In genomic region chr3:64213224-64213893, GRCh38 we compare ENCODE assay signal across 16 cellular contexts. TPM values are rescaled to one million over a fixed set of nuclear protein-coding genes. Genes with fewer than 3 reads are reported as not detected.
DNase-seq lines count a peak whose midpoint lies in the region; ATAC-seq, FAIRE-seq and TF ChIP-seq lines count a peak whose summit lies in the region.
"Had no signal": no experiment of that assay in that cellular context is flagged by ENCODE, and none has a peak within 500 bp of the region (broad histone marks: within the 10 kb centered on the region; RNA-seq: fewer than 3 reads in every experiment).

No MANE protein-coding gene starts in this region.

- H3K4me2 ChIP-seq in BLaER1 treated with 17β-estradiol and CSF1 and Interleukin-3, amounts not matched to agents 10 nM and 100 nM: peak overlapping the region; percentile 52 to 87 (median 72)
- peak overlapping the region; percentile 58 for H3K4me2 ChIP-seq in keratinocyte (ENCODE audit: control insufficient read depth, extremely low read depth, insufficient read depth, low read depth, low read length)
- H3K4me2 ChIP-seq: PC-9 had no signal

- dilution Hi-C loops in keratinocyte (cut with MboI; ENCODE audit: extremely low pct_ligation_motif_present, low sequenced_read_pairs): no loop called here

- peaks cover 0 to 6% (median 0%) of the 10 kb centered on the region in 11 experiments; a peak in 2 of 22 replicates for H3K9me3 ChIP-seq in BLaER1 treated with 17β-estradiol and CSF1 and Interleukin-3, amounts not matched to agents 10 nM and 100 nM (replicated peaks in 1 of 11)
- H3K9me3 ChIP-seq in keratinocyte (ENCODE audit: control insufficient read depth, low read depth, low read length): no peaks in the 10 kb centered on the region

- H3K36me3 Mint-ChIP-seq in brain: no peaks in the 10 kb centered on the region

- H3K79me2 ChIP-seq in keratinocyte (ENCODE audit: control insufficient read depth, insufficient read depth, low read length): peaks cover 7% of the 10 kb centered on the region

- H3K27ac ChIP-seq in BLaER1 treated with 17β-estradiol and CSF1 and Interleukin-3, amounts not matched to agents 10 nM and 100 nM: peak overlapping the region in 4 of 11 experiments; percentile 1 to 49 (median 32); a peak in 4 of 22 replicates
- H3K27ac ChIP-seq in keratinocyte (ENCODE audit: control insufficient read depth, insufficient read depth, low read length) (no peak overlapping the region), skin epidermis (peak overlapping the region in 20 of 21 experiments; percentile 24 to 86 (median 71))
- H3K27ac ChIP-seq: PC-9 had no signal

- peaks cover 51% of the 10 kb centered on the region for H3K4me1 Mint-ChIP-seq in brain
- H3K4me1 Mint-ChIP-seq: T-helper 17 cell had no signal

- H3K27me3 ChIP-seq in BLaER1 treated with 17β-estradiol and CSF1 and Interleukin-3, amounts not matched to agents 10 nM and 100 nM: no peaks in the 10 kb centered on the region
- no peaks in the 10 kb centered on the region for H3K27me3 ChIP-seq in keratinocyte (ENCODE audit: control insufficient read depth, extremely low read depth, insufficient read depth, low read length)

- no peaks in the 10 kb centered on the region for H4K20me1 ChIP-seq in BLaER1 treated with 17β-estradiol and CSF1 and Interleukin-3, amounts not matched to agents 10 nM and 100 nM
- no peaks in the 10 kb centered on the region for H4K20me1 ChIP-seq in keratinocyte (ENCODE audit: control insufficient read depth, extremely low read depth, insufficient read depth, low read length)

- H2AFZ ChIP-seq in keratinocyte (ENCODE audit: control insufficient read depth, low read length): no peak overlapping the region
- H2AFZ ChIP-seq: PC-9 had no signal

- DNase-seq in keratinocyte (ENCODE audit: low read depth, low spot score): no peak
- no peak for DNase-seq in NCI-H2107 (lab: John Stamatoyannopoulos, UW)
- DNase-seq in LoVo (ENCODE audit: low spot score): no peak
- no peak for DNase-seq in stimulated activated CD4-positive, alpha-beta T cell treated with anti-CD3 and anti-CD28 coated beads, Interleukin-12 subunit alpha, Interleukin-12 subunit beta, amount 100 ng/mL, for 4 hours
- DNase-seq: activated CD4-positive, alpha-beta T cell treated with anti-CD3 and anti-CD28 coated beads for 48 hours; activated T-cell treated with anti-CD3 and anti-CD28 coated beads, Interleukin-2, amount 50 U/mL, for 4 hours; glutamatergic neuron; NCI-H1417 treated with DMSO at 0.1 percent for 48 hours; nephron progenitor cell; T-helper 17 cell had no signal

- no peaks in the 10 kb centered on the region for H3K9me3 Mint-ChIP-seq in brain
- H3K9me3 Mint-ChIP-seq: activated T-cell treated with anti-CD3 and anti-CD28 coated beads, Interleukin-2, amount 50 U/mL, for 4 hours; nephron progenitor cell had no signal

- peak; percentile 65 for FAIRE-seq in keratinocyte (lab: Jason Lieb, UNC)
- FAIRE-seq: K562 had no signal

- no peaks in the 10 kb centered on the region for H3K36me3 ChIP-seq in BLaER1 treated with 17β-estradiol and CSF1 and Interleukin-3, amounts not matched to agents 10 nM and 100 nM
- no peaks in the 10 kb centered on the region for H3K36me3 ChIP-seq in keratinocyte (ENCODE audit: control insufficient read depth in 2 of 2, extremely low read depth in 1 of 2, insufficient read depth in 2 of 2, low read length in 2 of 2)

- H3K4me3 Mint-ChIP-seq in brain: peak overlapping the region in 3 of 5 experiments; percentile 4 to 78 (median 51)
- H3K4me3 Mint-ChIP-seq: activated T-cell treated with anti-CD3 and anti-CD28 coated beads, Interleukin-2, amount 50 U/mL, for 4 hours; nephron progenitor cell; T-helper 17 cell had no signal

- peaks cover 31 to 62% (median 37%) of the 10 kb centered on the region in 10 experiments for H3K4me1 ChIP-seq in BLaER1 treated with 17β-estradiol and CSF1 and Interleukin-3, amounts not matched to agents 10 nM and 100 nM
- H3K4me1 ChIP-seq in keratinocyte (ENCODE audit: control insufficient read depth, extremely low read depth, insufficient read depth, low read length): peaks cover 33% of the 10 kb centered on the region

- H3K27me3 Mint-ChIP-seq in brain: no peaks in the 10 kb centered on the region
- H3K27me3 Mint-ChIP-seq: T-helper 17 cell had no signal

- H3K27ac Mint-ChIP-seq in brain: peak overlapping the region in 3 of 5 experiments; percentile 75 to 86 (median 82)
- H3K27ac Mint-ChIP-seq: T-helper 17 cell had no signal

- no peaks in the 10 kb centered on the region for H3K9me1 ChIP-seq in keratinocyte (ENCODE audit: control insufficient read depth, extremely low read depth, insufficient read depth, low read length)

- no peak for ATAC-seq in HG02852 (IDR thresholded peaks at IDR 0.05; ENCODE audit: unreplicated experiment)
- ATAC-seq: activated T-cell treated with anti-CD3 and anti-CD28 coated beads, Interleukin-2, amount 50 U/mL, for 4 hours; K562; T-helper 17 cell had no signal

- no peak for TF ChIP-seq CTCF in brain (conservative IDR thresholded peaks at IDR 0.05)
- TF ChIP-seq CTCF in keratinocyte (optimal IDR thresholded peaks at IDR 0.05 in 1 of 3, IDR thresholded peaks at IDR 0.05 in 1 of 3, conservative IDR thresholded peaks at IDR 0.05 in 1 of 3; ENCODE audit: extremely low read depth in 1 of 3, insufficient read depth in 2 of 3, low read length in 3 of 3): no peak

- H3K4me3 ChIP-seq in BLaER1 treated with 17β-estradiol and CSF1 and Interleukin-3, amounts not matched to agents 10 nM and 100 nM: no peak overlapping the region
- no peak overlapping the region for H3K4me3 ChIP-seq in keratinocyte (ENCODE audit: control insufficient read depth in 2 of 3, extremely low read depth in 1 of 3, insufficient read depth in 2 of 3, low read depth in 1 of 3, low read length in 3 of 3)
- H3K4me3 ChIP-seq in skin epidermis: no peak overlapping the region
- H3K4me3 ChIP-seq: K562, PC-9 had no signal

- H3K9ac ChIP-seq in BLaER1 treated with 17β-estradiol and CSF1 and Interleukin-3, amounts not matched to agents 10 nM and 100 nM: peak overlapping the region in 1 of 11 experiments; percentile 40; a peak in 2 of 22 replicates
- no peak overlapping the region for H3K9ac ChIP-seq in keratinocyte (ENCODE audit: control insufficient read depth, extremely low read depth, insufficient read depth, low read length)

RNA-seq across cellular contexts. Expression of gene PRICKLE2, which starts 11.9 kb away (rescaled TPM):
- polyA plus RNA-seq in brain (ENCODE audit: insufficient read depth, low read depth, low replicate concordance) (2.5 TPM), keratinocyte (7.0 to 8.6 TPM (median 7.8 TPM) in 3 replicates)
- 2.0 TPM for polyA plus RNA-seq in keratinocyte (2011; ENCODE audit: low read depth)
- 3.8 and 5.4 TPM in 2 replicates for polyA plus RNA-seq in keratinocyte (2011; cell fraction: cytosol; rRNA removed)
- 22.1 TPM in 2 replicates for polyA plus RNA-seq in keratinocyte (2011; cell fraction: nucleus; rRNA removed)
- polyA plus RNA-seq in keratinocyte (2012; ENCODE audit: low replicate concordance): 3.3 and 6.6 TPM in 2 replicates
- polyA minus RNA-seq in keratinocyte: 28.6 to 39.7 TPM (median 30.5 TPM) in 3 replicates
- 16.1 TPM for polyA minus RNA-seq in keratinocyte (2011; cell fraction: cytosol; rRNA and poly(A)+ RNA removed)
- polyA minus RNA-seq in keratinocyte (2011; cell fraction: nucleus; rRNA and poly(A)+ RNA removed): 35.8 and 69.4 TPM in 2 replicates
- polyA plus RNA-seq: K562 had no signal
